7 cellular contexts compared by ENCODE assay signal in the genomic region with DNA sequence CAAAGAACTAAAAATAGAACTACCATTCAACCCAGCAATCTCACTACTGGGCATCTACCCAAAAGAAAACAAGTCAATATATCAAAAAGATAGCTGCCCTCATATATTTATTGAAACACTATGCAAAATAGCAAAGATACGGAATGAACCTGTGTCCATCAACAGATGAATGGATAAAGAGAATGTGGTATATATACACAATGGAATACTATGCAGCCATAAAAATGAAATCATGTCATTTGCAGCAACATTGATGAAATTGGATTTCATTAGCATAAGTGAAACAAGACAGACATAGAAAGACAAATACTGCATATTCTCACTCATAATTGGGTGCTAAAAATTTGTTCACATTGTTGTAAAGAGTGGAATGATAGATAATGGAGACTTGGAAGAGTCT.
"Had no signal": no experiment of that assay in that cellular context is flagged by ENCODE, and none has a peak within 500 bp of the region (broad histone marks: within the 10 kb centered on the region; RNA-seq: fewer than 3 reads in every experiment).

No MANE protein-coding gene starts in this region.

- ATAC-seq: HepG2 had no signal

- FAIRE-seq: HepG2, HTR-8/SVneo had no signal

- H3K27ac ChIP-seq: HL-60, KMS-11 had no signal

- DNase-seq: IMR-90, KBM-7, KG1 had no signal

- H3K9ac ChIP-seq: KMS-11 had no signal

- H3K4me2 ChIP-seq: KMS-11 had no signal
